Comparison of ENCODE assay signal across 12 cellular contexts in the genomic region with DNA sequence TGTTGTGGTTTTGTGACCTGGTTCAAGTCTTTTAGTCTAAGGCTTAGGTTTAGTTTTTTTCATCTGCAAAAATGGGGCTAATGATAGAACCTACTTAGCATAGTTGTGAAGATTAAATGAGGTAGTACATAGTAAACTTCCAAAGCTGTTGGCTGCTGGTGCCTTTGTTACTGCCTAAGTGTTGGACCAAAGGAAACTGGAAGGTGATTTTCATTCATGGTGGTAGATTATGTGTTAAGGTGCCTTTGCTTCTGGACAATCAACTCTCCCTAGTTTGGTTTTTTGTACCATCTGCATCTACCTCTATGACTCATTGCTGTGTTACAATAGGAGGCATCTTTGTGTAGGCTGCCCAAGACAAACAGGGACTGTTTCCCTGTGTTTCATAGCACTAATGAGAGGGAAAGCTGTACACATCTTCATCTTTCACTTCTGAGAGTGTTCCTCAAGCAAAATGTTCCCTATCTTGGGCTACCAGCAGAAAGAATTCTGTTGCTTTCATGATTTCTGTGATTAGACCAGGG. TPM values are rescaled to one million over a fixed set of nuclear protein-coding genes. Genes with fewer than 3 reads are reported as not detected.
DNase-seq lines count a peak whose midpoint lies in the region; ATAC-seq and TF ChIP-seq lines count a peak whose summit lies in the region.
"Had no signal": no experiment of that assay in that cellular context is flagged by ENCODE, and none has a peak within 500 bp of the region (broad histone marks: within the 10 kb centered on the region; RNA-seq: fewer than 3 reads in every experiment).

No MANE protein-coding gene starts in this region.

- POLR2A ChIA-PET in PC-3 (lab: Charles Lee; ENCODE audit: unreplicated experiment): no interaction called here

- no peaks in the 10 kb centered on the region for H3K27me3 ChIP-seq in PC-3 (ENCODE audit: low read length)

- H3K9me3 ChIP-seq in PC-3 (ENCODE audit: low read length): no peaks in the 10 kb centered on the region
- H3K9me3 ChIP-seq: lower lobe of right lung had no signal

- intact Hi-C loops in PC-3 (cut with micrococcal nuclease): no loop called here
- intact Hi-C loops in dendritic cell treated with granulocyte-macrophage colony-stimulating factor and Interleukin-4, amounts not matched to agents 40 ng/mL and 50 ng/mL, for 4 days (cut with micrococcal nuclease): loop anchor here (5.0 kb wide), 1 partner anchor 37 kb away; no protein-coding TSS in a partner anchor

- peak overlapping the region; percentile 5; the same call in 1 of the 2 replicates for H3K9ac ChIP-seq in PC-3 (ENCODE audit: low read length)

- no TSS peak for BruUV-seq in PC-3 (replicated peaks; lab: Mats Ljungman, UMichigan)

- peaks cover 81% of the 10 kb centered on the region for H3K4me1 Mint-ChIP-seq in activated naive CD4-positive, alpha-beta T cell treated with anti-CD3 and anti-CD28 coated beads, Interleukin-2, amount 50 U/mL, for 24 hours
- H3K4me1 Mint-ChIP-seq in dendritic cell treated with granulocyte-macrophage colony-stimulating factor and Interleukin-4, amounts not matched to agents 40 ng/mL and 50 ng/mL, for 4 days (ENCODE audit: low read depth): peaks cover 83% of the 10 kb centered on the region
- H3K4me1 Mint-ChIP-seq in stimulated activated naive CD8-positive, alpha-beta T cell treated with anti-CD3 and anti-CD28 coated beads, Interleukin-15, amount 100 ng/mL, for 72 hours: peaks cover 82% of the 10 kb centered on the region

- peak overlapping the region; percentile 74 for H3K27ac ChIP-seq in PC-3 (ENCODE audit: low read length)
- H3K27ac ChIP-seq: HL-60 had no signal

- H3K4me3 Mint-ChIP-seq in activated naive CD4-positive, alpha-beta T cell treated with anti-CD3 and anti-CD28 coated beads, Interleukin-2, amount 50 U/mL, for 24 hours: peak overlapping the region; percentile 97
- peak overlapping the region; percentile 34 for H3K4me3 Mint-ChIP-seq in dendritic cell treated with granulocyte-macrophage colony-stimulating factor and Interleukin-4, amounts not matched to agents 40 ng/mL and 50 ng/mL, for 4 days
- H3K4me3 Mint-ChIP-seq in stimulated activated naive CD8-positive, alpha-beta T cell treated with anti-CD3 and anti-CD28 coated beads, Interleukin-15, amount 100 ng/mL, for 72 hours: peak overlapping the region; percentile 93 to 98

- H3K36me3 Mint-ChIP-seq in activated naive CD4-positive, alpha-beta T cell treated with anti-CD3 and anti-CD28 coated beads, Interleukin-2, amount 50 U/mL, for 24 hours: peaks cover 4% of the 10 kb centered on the region
- H3K36me3 Mint-ChIP-seq in dendritic cell treated with granulocyte-macrophage colony-stimulating factor and Interleukin-4, amounts not matched to agents 40 ng/mL and 50 ng/mL, for 4 days (ENCODE audit: low read depth): peaks cover 49% of the 10 kb centered on the region

- H3K4me1 ChIP-seq in PC-3 (ENCODE audit: insufficient read depth, low read length): peaks cover 32% of the 10 kb centered on the region

- no peak for DNase-seq in activated naive CD4-positive, alpha-beta T cell (lab: John Stamatoyannopoulos, UW)
- DNase-seq in PC-3 (peak; percentile 48), NCI-H774 (lab: John Stamatoyannopoulos, UW) (no peak)
- DNase-seq in stimulated activated naive CD8-positive, alpha-beta T cell treated with anti-CD3 and anti-CD28 coated beads, Interleukin-15, amount 100 ng/mL, for 72 hours: no peak
- DNase-seq: GOT3, lower lobe of right lung, NCI-H2171 treated with DMSO at 0.1 percent for 48 hours had no signal

- H3K27me3 Mint-ChIP-seq in activated naive CD4-positive, alpha-beta T cell treated with anti-CD3 and anti-CD28 coated beads, Interleukin-2, amount 50 U/mL, for 24 hours: no peaks in the 10 kb centered on the region
- H3K27me3 Mint-ChIP-seq in dendritic cell treated with granulocyte-macrophage colony-stimulating factor and Interleukin-4, amounts not matched to agents 40 ng/mL and 50 ng/mL, for 4 days: no peaks in the 10 kb centered on the region
- no peaks in the 10 kb centered on the region for H3K27me3 Mint-ChIP-seq in stimulated activated naive CD8-positive, alpha-beta T cell treated with anti-CD3 and anti-CD28 coated beads, Interleukin-15, amount 100 ng/mL, for 72 hours

- no peaks in the 10 kb centered on the region for H3K9me2 ChIP-seq in PC-3 (replicated peaks; ENCODE audit: low read length)

- H3K4me2 ChIP-seq in PC-3 (ENCODE audit: low read length): peak overlapping the region; percentile 92

- peaks cover 50% of the 10 kb centered on the region for H4K20me1 ChIP-seq in PC-3 (ENCODE audit: low read length)

- CTCF ChIA-PET in PC-3 (lab: Charles Lee): no interaction called here

- H3K9me3 Mint-ChIP-seq in activated naive CD4-positive, alpha-beta T cell treated with anti-CD3 and anti-CD28 coated beads, Interleukin-2, amount 50 U/mL, for 24 hours: no peaks in the 10 kb centered on the region
- no peaks in the 10 kb centered on the region for H3K9me3 Mint-ChIP-seq in dendritic cell treated with granulocyte-macrophage colony-stimulating factor and Interleukin-4, amounts not matched to agents 40 ng/mL and 50 ng/mL, for 4 days
- H3K9me3 Mint-ChIP-seq in stimulated activated naive CD8-positive, alpha-beta T cell treated with anti-CD3 and anti-CD28 coated beads, Interleukin-15, amount 100 ng/mL, for 72 hours: no peaks in the 10 kb centered on the region

- no peak overlapping the region for H2AFZ ChIP-seq in PC-3 (ENCODE audit: low read length)

- no peak for TF ChIP-seq CTCF in PC-3 (conservative IDR thresholded peaks at IDR 0.05; ENCODE audit: low read depth, low read length)

- peak overlapping the region; percentile 41 for H3K4me3 ChIP-seq in PC-3 (ENCODE audit: low read length)
- H3K4me3 ChIP-seq: lower lobe of right lung had no signal

- H3F3A ChIP-seq in PC-3 (ENCODE audit: low read length, unreplicated experiment): peaks cover 3% of the 10 kb centered on the region

- 0 out of 2 replicates have a peak, but pooled peaks cover 3% of the 10 kb centered on the region for H3K36me3 ChIP-seq in PC-3 (ENCODE audit: low read depth, low read length)
- H3K36me3 ChIP-seq: lower lobe of right lung had no signal

- ATAC-seq in PC-3 (0 out of 2 replicates have a peak, but pooled peaks have one; percentile 6), HG02884 (IDR thresholded peaks at IDR 0.05; ENCODE audit: unreplicated experiment) (no peak), HG03135 (IDR thresholded peaks at IDR 0.05; ENCODE audit: unreplicated experiment) (no peak)
- peak; percentile 24 for ATAC-seq in stimulated activated naive CD8-positive, alpha-beta T cell treated with anti-CD3 and anti-CD28 coated beads, Interleukin-15, amount 100 ng/mL, for 72 hours

- peak overlapping the region; percentile 36 for H3K27ac Mint-ChIP-seq in activated naive CD4-positive, alpha-beta T cell treated with anti-CD3 and anti-CD28 coated beads, Interleukin-2, amount 50 U/mL, for 24 hours
- H3K27ac Mint-ChIP-seq in dendritic cell treated with granulocyte-macrophage colony-stimulating factor and Interleukin-4, amounts not matched to agents 40 ng/mL and 50 ng/mL, for 4 days: peak overlapping the region; percentile 63
- H3K27ac Mint-ChIP-seq in stimulated activated naive CD8-positive, alpha-beta T cell treated with anti-CD3 and anti-CD28 coated beads, Interleukin-15, amount 100 ng/mL, for 72 hours: peak overlapping the region in 1 of 2 donors; percentile 14

- H3K79me2 ChIP-seq in PC-3 (ENCODE audit: low read length): peaks cover 84% of the 10 kb centered on the region

RNA-seq across cellular contexts. Expression of a gene that starts 3.2 kb away (rescaled TPM):
- 35.5 and 55.2 TPM in 2 replicates for total RNA-seq in PC-3 (2014; rRNA removed)

RNA-seq across cellular contexts. Expression of a gene that starts 33.4 kb away (rescaled TPM):
- 11.5 and 14.2 TPM in 2 replicates for total RNA-seq in PC-3 (2014; rRNA removed)

Comparison
In these comparisons a context has a peak if more than half of its experiments do, and no peak if none do; other contexts are left out.
1. H3K4me3 Mint-ChIP-seq: peak in every context shown above with its lines; median percentile 97 in activated naive CD4-positive, alpha-beta T cell treated with anti-CD3 and anti-CD28 coated beads, Interleukin-2, amount 50 U/mL, for 24 hours; 96 in stimulated activated naive CD8-positive, alpha-beta T cell treated with anti-CD3 and anti-CD28 coated beads, Interleukin-15, amount 100 ng/mL, for 72 hours; 34 in dendritic cell treated with granulocyte-macrophage colony-stimulating factor and Interleukin-4, amounts not matched to agents 40 ng/mL and 50 ng/mL, for 4 days.
2. ATAC-seq: peak in PC-3 (single experiment) and stimulated activated naive CD8-positive, alpha-beta T cell treated with anti-CD3 and anti-CD28 coated beads, Interleukin-15, amount 100 ng/mL, for 72 hours (single experiment); none in HG02884 (single experiment) and HG03135 (single experiment).